Comparison of ENCODE assay signal across 1 cellular context in genomic region chr9:98465799-98466198, GRCh38.
TF ChIP-seq lines count a peak whose summit lies in the region.

No MANE protein-coding gene starts in this region.

TF ChIP-seq in GM23338, 12 proteins besides CTCF, POLR2A, EP300 and RAD21 (continued from another document):
- TF ChIP-seq ZNF462 (CRISPR knock-in tag; IDR thresholded peaks at IDR 0.05), result no peak
- no peak for TF ChIP-seq STAT1 (IDR thresholded peaks at IDR 0.05; ENCODE audit: unreplicated experiment)
